8 cellular contexts compared by ENCODE assay signal in the genomic region with DNA sequence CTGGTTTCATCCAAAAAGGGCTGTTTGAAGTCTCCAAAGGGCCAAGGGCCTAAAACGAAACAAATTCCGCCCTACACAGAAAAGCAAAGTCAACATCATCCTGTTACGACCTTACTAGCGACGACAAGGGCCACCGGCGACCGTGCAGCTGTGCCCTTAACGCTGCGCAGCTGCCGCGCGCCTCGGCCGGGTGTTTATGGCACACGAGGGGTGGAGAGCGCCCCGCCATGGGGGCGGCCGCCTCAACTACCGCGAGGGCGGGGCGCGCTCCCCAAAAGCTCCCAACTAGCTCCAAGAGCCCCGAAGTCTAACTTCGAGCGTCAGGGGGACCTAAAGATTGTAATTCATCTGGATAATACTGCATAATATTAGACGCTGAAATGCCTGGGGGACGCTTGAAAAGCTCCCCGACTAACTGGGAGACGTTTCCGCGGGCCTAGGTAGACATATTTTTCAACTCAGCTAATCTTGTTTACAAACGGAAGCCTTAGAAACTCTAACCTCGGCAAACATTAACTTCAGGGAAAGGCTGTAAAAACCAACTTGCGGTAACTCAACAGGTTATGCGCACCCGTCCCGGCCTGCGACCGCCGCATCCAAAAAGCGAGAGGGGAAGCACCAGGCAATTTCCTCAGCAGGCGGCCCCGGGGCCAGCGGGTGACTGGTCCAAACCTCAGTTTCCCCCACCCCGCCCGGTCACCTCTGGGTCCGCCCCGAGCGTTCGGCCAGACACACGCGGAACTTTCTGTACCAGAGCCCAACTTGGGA.
A peak's percentile ranks its signal among the peaks of the same experiment; 100 is the strongest.
DNase-seq lines count a peak whose midpoint lies in the region; ATAC-seq and TF ChIP-seq lines count a peak whose summit lies in the region.

No MANE protein-coding gene starts in this region.

- no peak for TF ChIP-seq CTCF in WI38 (IDR thresholded peaks at IDR 0.05; ENCODE audit: low read depth, low read length)

- peak; percentile 60 for ATAC-seq in HG02840 (IDR thresholded peaks at IDR 0.05; ENCODE audit: low FRiP score, unreplicated experiment)

- peak overlapping the region; percentile 81 for H3K4me3 ChIP-seq in WI38 (ENCODE audit: low read depth, low read length)

- H3K27ac ChIP-seq in caudate nucleus (ENCODE audit: low read depth, low read length), result peak overlapping the region; percentile 79

- DNase-seq in NCI-H2081 (lab: John Stamatoyannopoulos, UW), result peak; percentile 55 to 74
- no peak for DNase-seq in NCI-H2081 treated with DMSO at 0.1 percent for 48 hours (lab: John Stamatoyannopoulos, UW)
- peak; percentile 46 for DNase-seq in NCI-H146 treated with DMSO at 0.1 percent for 48 hours (lab: John Stamatoyannopoulos, UW; ENCODE audit: unreplicated experiment)
- peak in 53 of 61 donors; percentile 4 to 73 (median 47) for DNase-seq in caudate nucleus (lab: John Stamatoyannopoulos, UW)
- peak; percentile 79 for DNase-seq in kidney tubule cell (ENCODE audit: low spot score)
- peak; percentile 79 for DNase-seq in stimulated activated CD4-positive, alpha-beta T cell treated with anti-CD3 and anti-CD28 coated beads, Interleukin-1b, Interleukin-23, amount 100 ng/mL, for 48 hours
